Comparison of ENCODE assay signal across 8 cellular contexts in genomic region chr15:55407631-55407948, GRCh38. TPM values are rescaled to one million over a fixed set of nuclear protein-coding genes. Genes with fewer than 3 reads are reported as not detected.
DNase-seq lines count a peak whose midpoint lies in the region; ATAC-seq and TF ChIP-seq lines count a peak whose summit lies in the region.

No MANE protein-coding gene starts in this region.

- no peaks in the 10 kb centered on the region for H3K27me3 Mint-ChIP-seq in activated CD8-positive, alpha-beta T cell treated with anti-CD3 and anti-CD28 coated beads, Interleukin-2, amount 10 ng/mL, durations not matched to agents 7 days and 5 days (ENCODE audit: low read depth)

- H3K9ac ChIP-seq in HUES48 (ENCODE audit: low read depth, low read length) = peak overlapping the region; percentile 63

- H3K4me1 ChIP-seq in HUES48 (ENCODE audit: control insufficient read depth, insufficient read depth, low read length) = peaks cover 2% of the 10 kb centered on the region; the same call in 1 of the 2 replicates
- peaks cover 0 to 56% (median 37%) of the 10 kb centered on the region in 4 donors for H3K4me1 ChIP-seq in sigmoid colon

- peak overlapping the region; percentile 84 for H3K27ac ChIP-seq in HUES48 (ENCODE audit: low read depth, low read length)
- peak overlapping the region; percentile 90 to 97 (median 92) for H3K27ac ChIP-seq in sigmoid colon

- peak overlapping the region; percentile 84 for H3K4me3 Mint-ChIP-seq in activated CD8-positive, alpha-beta T cell treated with anti-CD3 and anti-CD28 coated beads, Interleukin-2, amount 10 ng/mL, durations not matched to agents 7 days and 5 days

- POLR2A ChIA-PET in activated CD8-positive, alpha-beta T cell treated with anti-CD3 and anti-CD28 coated beads, Interleukin-2, amount 10 ng/mL, durations not matched to agents 7 days and 5 days (lab: Charles Lee) = interaction anchor here (0.7 to 1.7 kb wide), 3 partner anchors 32 to 211 kb away, joined by 3 to 10 read pairs (median 3); partner anchors contain the start of genes PIGB, PIGBOS1 and RSL24D1

- H3K36me3 Mint-ChIP-seq in activated CD8-positive, alpha-beta T cell treated with anti-CD3 and anti-CD28 coated beads, Interleukin-2, amount 10 ng/mL, durations not matched to agents 7 days and 5 days (ENCODE audit: low read depth) = no peaks in the 10 kb centered on the region

- H3K36me3 ChIP-seq in HUES48 (ENCODE audit: control insufficient read depth, insufficient read depth, low read length) (no peaks in the 10 kb centered on the region), sigmoid colon (no peaks in the 10 kb centered on the region)

- CTCF ChIA-PET in activated CD8-positive, alpha-beta T cell treated with anti-CD3 and anti-CD28 coated beads, Interleukin-2, amount 10 ng/mL, durations not matched to agents 7 days and 5 days (lab: Charles Lee) = interaction anchor here (0.8 to 2.4 kb wide), 12 partner anchors 26 to 438 kb away, joined by 3 to 22 read pairs (median 4); partner anchors contain the start of gene RSL24D1

- H3K9me3 ChIP-seq in HUES48 (ENCODE audit: control insufficient read depth, insufficient read depth, low read length) (no peaks in the 10 kb centered on the region), sigmoid colon (no peaks in the 10 kb centered on the region)

- DNase-seq in SHP77 treated with DMSO at 0.1 percent for 48 hours (lab: John Stamatoyannopoulos, UW) (peak; percentile 34), SHP77 (lab: John Stamatoyannopoulos, UW) (no peak), left cardiac atrium (no peak), sigmoid colon (no peak), posterior cingulate gyrus (no peak), HPDE6-E6E7 (ENCODE audit: extremely low spot score) (no peak)
- DNase-seq in activated CD8-positive, alpha-beta T cell treated with anti-CD3 and anti-CD28 coated beads, Interleukin-2, amount 10 ng/mL, durations not matched to agents 7 days and 5 days = no peak

- no peak for TF ChIP-seq EP300 in sigmoid colon (IDR thresholded peaks at IDR 0.05)

- no peak for TF ChIP-seq CTCF in sigmoid colon (IDR thresholded peaks at IDR 0.05)

- no peaks in the 10 kb centered on the region for H3K9me3 Mint-ChIP-seq in activated CD8-positive, alpha-beta T cell treated with anti-CD3 and anti-CD28 coated beads, Interleukin-2, amount 10 ng/mL, durations not matched to agents 7 days and 5 days (ENCODE audit: insufficient read depth)

- TF ChIP-seq POLR2A in sigmoid colon (IDR thresholded peaks at IDR 0.05) = no peak

- peak overlapping the region; percentile 89 for H3K27ac Mint-ChIP-seq in activated CD8-positive, alpha-beta T cell treated with anti-CD3 and anti-CD28 coated beads, Interleukin-2, amount 10 ng/mL, durations not matched to agents 7 days and 5 days

- peaks cover 35% of the 10 kb centered on the region for H3K4me1 Mint-ChIP-seq in activated CD8-positive, alpha-beta T cell treated with anti-CD3 and anti-CD28 coated beads, Interleukin-2, amount 10 ng/mL, durations not matched to agents 7 days and 5 days (ENCODE audit: low read depth)

- H3K4me3 ChIP-seq in HUES48 (ENCODE audit: low read depth, low read length) = peak overlapping the region; percentile 79
- peak overlapping the region; percentile 64 to 94 (median 81) for H3K4me3 ChIP-seq in sigmoid colon

- intact Hi-C loops in left cardiac atrium (cut with DNase I) (no loop called here), sigmoid colon (cut with DNase I) (loop anchor here (5.0 kb wide), 1 partner anchor 210 kb away; the partner anchor contains the start of gene RSL24D1), posterior cingulate gyrus (cut with DNase I) (loop anchor here (5.0 kb wide), 1 partner anchor 90 kb away; the partner anchor contains the start of genes PIGB and PIGBOS1)

- WGBS in sigmoid colon, 2 donors = 1 to 3% methylated on average over 11 of the region's 11 CpGs

- H3K27me3 ChIP-seq in HUES48 (ENCODE audit: control insufficient read depth, insufficient read depth, low read length) (no peaks in the 10 kb centered on the region), sigmoid colon (no peaks in the 10 kb centered on the region)

- no peak for ATAC-seq in activated CD8-positive, alpha-beta T cell treated with anti-CD3 and anti-CD28 coated beads, Interleukin-2, amount 10 ng/mL, durations not matched to agents 7 days and 5 days
- ATAC-seq in left cardiac atrium = peak; percentile 0 to 2

RNA-seq across cellular contexts. Expression of gene CCPG1, which starts 0.6 kb away (rescaled TPM):
- 10 to 100 TPM in 1 of 2 experiments, 1 to 10 TPM in 1; 8.2 to 10.4 TPM for total RNA-seq in activated CD8-positive, alpha-beta T cell treated with anti-CD3 and anti-CD28 coated beads, Interleukin-2, amount 10 ng/mL, durations not matched to agents 7 days and 5 days
- total RNA-seq in left cardiac atrium (10 to 100 TPM; 69.3 to 81.6 TPM), sigmoid colon (10 to 100 TPM; 49.0 to 58.7 (median 55.4) TPM)
- 10 to 100 TPM in 1 of 3 donors, 1 to 10 TPM in 2; 7.6 to 23.6 (median 8.4) TPM for polyA plus RNA-seq in sigmoid colon

RNA-seq across cellular contexts. Expression of gene PIERCE2, which starts 0.7 kb away (rescaled TPM):
- not detected for total RNA-seq in activated CD8-positive, alpha-beta T cell treated with anti-CD3 and anti-CD28 coated beads, Interleukin-2, amount 10 ng/mL, durations not matched to agents 7 days and 5 days
- 1 to 10 TPM; 1.2 to 4.5 TPM for total RNA-seq in left cardiac atrium
- 1 to 10 TPM in 3 of 4 donors, under 1 TPM in 1; 0.81 to 6.6 (median 5.3) TPM for total RNA-seq in sigmoid colon
- 10 to 100 TPM in 2 of 3 donors, 1 to 10 TPM in 1; 4.3 to 24.0 (median 20.4) TPM for polyA plus RNA-seq in sigmoid colon

Comparison
In these comparisons a context has a peak if more than half of its experiments do, and no peak if none do; other contexts are left out.
1. RNA of gene CCPG1, which starts 0.6 kb away (total RNA-seq): 69.3 to 81.6 TPM in left cardiac atrium and 49.0 to 58.7 TPM in sigmoid colon; 8.2 to 10.4 TPM in activated CD8-positive, alpha-beta T cell treated with anti-CD3 and anti-CD28 coated beads, Interleukin-2, amount 10 ng/mL, durations not matched to agents 7 days and 5 days; every median in the first group is over 4 times any median in the second.
2. intact Hi-C loops: an anchor here in sigmoid colon (5.0 kb wide) and posterior cingulate gyrus (5.0 kb wide); none called in left cardiac atrium.